19 cellular contexts compared by ENCODE assay signal in the genomic region with DNA sequence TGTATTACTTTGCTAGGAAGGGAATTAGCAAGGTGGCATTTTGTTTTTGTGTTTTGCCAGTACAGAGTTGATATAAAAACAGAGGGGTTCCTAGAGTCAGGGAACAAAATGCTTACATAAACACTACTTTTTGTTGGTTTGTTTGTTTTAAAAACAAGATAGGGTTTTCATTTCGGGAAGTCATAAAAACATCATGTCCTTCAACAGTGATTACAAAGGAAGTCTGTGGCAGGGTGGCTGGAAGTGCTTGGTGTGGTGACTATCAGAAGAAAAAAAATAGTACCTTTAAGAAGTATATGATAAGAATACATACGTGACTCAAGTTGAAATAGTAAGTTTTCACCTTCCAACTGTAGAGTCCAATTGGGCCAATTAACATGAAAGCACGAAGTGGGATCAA. TPM values are rescaled to one million over a fixed set of nuclear protein-coding genes. Genes with fewer than 3 reads are reported as not detected.
A peak's percentile ranks its signal among the peaks of the same experiment; 100 is the strongest.
DNase-seq lines count a peak whose midpoint lies in the region; ATAC-seq, FAIRE-seq and TF ChIP-seq lines count a peak whose summit lies in the region.
"Had no signal": no experiment of that assay in that cellular context is flagged by ENCODE, and none has a peak within 500 bp of the region (broad histone marks: within the 10 kb centered on the region; RNA-seq: fewer than 3 reads in every experiment).

No MANE protein-coding gene starts in this region.

- in situ Hi-C loops in K562 (cut with MboI) (no loop called here), transverse colon (cut with MboI; ENCODE audit: low pct_ligation_motif_present in 1 of 4, low pct_unique_long_range_greater_than_20kb in 1 of 4, low sequenced_read_pairs in 3 of 4) (no loop called here)

- H2AFZ ChIP-seq in K562 (ENCODE audit: low read depth, low read length) = peak overlapping the region; percentile 85

- H4K20me1 ChIP-seq in K562 (replicated peaks; ENCODE audit: control insufficient read depth, insufficient read depth, low read length) = no peaks in the 10 kb centered on the region

- CTCF ChIA-PET in K562 (lab: Yijun Ruan, JAX; ENCODE audit: low intra/inter-chr PET ratio) = no interaction called here

- no peak for TF ChIP-seq CTCF in K562 (IDR thresholded peaks at IDR 0.05 in 2 of 3, conservative IDR thresholded peaks at IDR 0.05 in 1 of 3; ENCODE audit: insufficient read depth in 2 of 3, low read depth in 1 of 3, low read length in 3 of 3)
- TF ChIP-seq CTCF in transverse colon (IDR thresholded peaks at IDR 0.05) = no peak
- no peak for TF ChIP-seq CTCF in esophagus muscularis mucosa (IDR thresholded peaks at IDR 0.05)

- TF ChIP-seq POLR2A in K562 (conservative IDR thresholded peaks at IDR 0.05) (no peak), transverse colon (IDR thresholded peaks at IDR 0.05) (no peak), esophagus muscularis mucosa (IDR thresholded peaks at IDR 0.05; ENCODE audit: low read depth) (no peak)

- no peaks in the 10 kb centered on the region for H3K27me3 ChIP-seq in K562 (ENCODE audit: control insufficient read depth in 2 of 2, insufficient read depth in 2 of 2, low read length in 2 of 2)
- H3K27me3 ChIP-seq in transverse colon = no peaks in the 10 kb centered on the region
- H3K27me3 ChIP-seq in esophagus muscularis mucosa = no peaks in the 10 kb centered on the region

- H3K36me3 ChIP-seq in K562 (ENCODE audit: control insufficient read depth, insufficient read depth, low read length) = no peaks in the 10 kb centered on the region
- H3K36me3 ChIP-seq in transverse colon = no peaks in the 10 kb centered on the region
- H3K36me3 ChIP-seq in esophagus muscularis mucosa = no peaks in the 10 kb centered on the region

- no peak for FAIRE-seq in K562 (lab: Jason Lieb, UNC)
- FAIRE-seq: H54 had no signal

- POLR2A ChIA-PET in K562 (lab: Yijun Ruan, JAX) = interaction anchor here (1.2 kb wide), 1 partner anchor 10 kb away, joined by 3 read pairs; a partner anchor contains a TSS

- H3K4me2 ChIP-seq in K562 (ENCODE audit: insufficient read depth, low read length) = peak overlapping the region; percentile 6; the same call in 1 of the 2 replicates
- H3K4me2 ChIP-seq: SK-N-SH had no signal

- 24% methylated on average over 3 of the region's 3 CpGs for WGBS in K562 (ENCODE audit: insufficient coverage, low coverage, missing lambda C conversion rate)
- WGBS in transverse colon (ENCODE audit: low coverage in 1 of 2), 2 donors = 50 to 52% methylated on average over 3 of the region's 3 CpGs
- WGBS in esophagus muscularis mucosa = 76% methylated on average over 3 of the region's 3 CpGs

- no peaks in the 10 kb centered on the region for H3K9me3 ChIP-seq in K562 (replicated peaks; ENCODE audit: control insufficient read depth, insufficient read depth, low read depth, low read length)
- no peaks in the 10 kb centered on the region for H3K9me3 ChIP-seq in transverse colon
- H3K9me3 ChIP-seq in esophagus muscularis mucosa = no peaks in the 10 kb centered on the region
- H3K9me3 ChIP-seq: SK-N-SH had no signal

- no TSS peak for BruUV-seq in K562 (replicated peaks; lab: Mats Ljungman, UMichigan)

- no peak overlapping the region; the same call in 2 of the 3 replicates for H3K27ac ChIP-seq in K562 (ENCODE audit: extremely low read depth, low read depth, low read length)
- peak overlapping the region; percentile 77 to 85 (median 78) for H3K27ac ChIP-seq in transverse colon
- no peak overlapping the region for H3K27ac ChIP-seq in esophagus muscularis mucosa (replicated peaks in 1 of 4)

- intact Hi-C loops in K562 (cut with micrococcal nuclease) (no loop called here), transverse colon (cut with DNase I; ENCODE audit: low total_unique reads) (no loop called here), esophagus muscularis mucosa (cut with DNase I) (loop anchor here (5.0 kb wide), 1 partner anchor 38 kb away; no protein-coding TSS in a partner anchor)

- H3K9me1 ChIP-seq in K562 (ENCODE audit: control insufficient read depth, insufficient read depth, low read length) = no peaks in the 10 kb centered on the region

- TF ChIP-seq EP300 in K562 (IDR thresholded peaks at IDR 0.05; ENCODE audit: low read length) (no peak), transverse colon (IDR thresholded peaks at IDR 0.05; ENCODE audit: low read depth) (no peak), esophagus muscularis mucosa (IDR thresholded peaks at IDR 0.05) (no peak)

- no peak for ATAC-seq in K562

- H3K9ac ChIP-seq in K562 (ENCODE audit: insufficient read depth in 1 of 2, low read depth in 2 of 2, low read length in 2 of 2) = no peak overlapping the region
- H3K9ac ChIP-seq: SK-N-SH had no signal

- DNase-seq in HuH-7 (ENCODE audit: low spot score) (peak; percentile 26), K562 (ENCODE audit: extremely low read depth in 1 of 4, low spot score in 3 of 4) (no peak), lung microvascular endothelial cell (ENCODE audit: low read depth in 2 of 2) (peak; percentile 13 to 15), transverse colon (no peak), NCI-H1694 treated with DMSO at 0.1 percent for 48 hours (lab: John Stamatoyannopoulos, UW) (no peak), NCI-H146 (lab: John Stamatoyannopoulos, UW) (no peak), esophagus muscularis mucosa (ENCODE audit: extremely low spot score) (no peak)
- DNase-seq: ACHN, AML-193, COR-L47, EL, MV-4-11, NCI-H1417 treated with DMSO at 0.1 percent for 48 hours, NCI-H2081, NCI-H510A treated with DMSO at 0.1 percent for 48 hours, Right ventricle myocardium superior, SK-N-SH had no signal

- H3K4me1 ChIP-seq in K562 (replicated peaks in 1 of 2; ENCODE audit: control insufficient read depth in 2 of 2, insufficient read depth in 2 of 2, low read length in 2 of 2) (peaks cover 3 to 5% of the 10 kb centered on the region in 2 experiments; a peak in 1 of 5 replicates), transverse colon (peaks cover 0 to 36% (median 19%) of the 10 kb centered on the region in 4 donors), esophagus muscularis mucosa (no peaks in the 10 kb centered on the region)

- TF ChIP-seq RAD21 in K562 (CRISPR knock-in tag; conservative IDR thresholded peaks at IDR 0.05 in 1 of 2, IDR thresholded peaks at IDR 0.05 in 1 of 2) = no peak

- H3K4me3 ChIP-seq in K562 (no peak overlapping the region), transverse colon (no peak overlapping the region), esophagus muscularis mucosa (no peak overlapping the region)

- H3K79me2 ChIP-seq in K562 (ENCODE audit: control insufficient read depth, insufficient read depth, low read length) = no peaks in the 10 kb centered on the region

RNA-seq across cellular contexts. Expression of a gene that starts 1.2 kb away (rescaled TPM):
- 1.2 and 1.8 TPM in 2 replicates for total RNA-seq in K562 (2011; cell fraction: chromatin; rRNA removed; ENCODE audit: low replicate concordance)
- total RNA-seq in K562 (2011; cell fraction: nucleolus; rRNA removed) = not detected in 2 replicates
- 0.95 and 2.7 TPM in 2 replicates for total RNA-seq in K562 (2011; cell fraction: nucleoplasm; rRNA removed)
- 3.3 and 5.4 TPM in 2 replicates for total RNA-seq in K562 (2014; rRNA removed)
- total RNA-seq in K562 (2014; rRNA removed; fragmentation: Illumina TruSeq; extraction: Trizol) = 7.9 and 9.0 TPM in 2 replicates
- total RNA-seq in K562 (2015; rRNA removed; fragmentation: Illumina TruSeq; extraction: Trizol) = 7.4 and 8.0 TPM in 2 replicates
- 3.5 and 6.0 TPM in 2 replicates for total RNA-seq in K562 (2021)
- polyA plus RNA-seq in K562 (2011; rRNA removed) = 2.2 and 4.1 TPM in 2 replicates
- 1.1 and 1.9 TPM in 2 replicates for polyA plus RNA-seq in K562 (2011; cell fraction: cytosol; rRNA removed)
- polyA plus RNA-seq in K562 (2011; cell fraction: nucleus; rRNA removed) = 0.62 and 1.1 TPM in 2 replicates
- 8.1 and 30.0 TPM in 2 replicates for polyA plus RNA-seq in K562 (2012)
- polyA plus RNA-seq in K562 (2014; fragmentation: Illumina TruSeq; extraction: Trizol) = 10.0 TPM in 2 replicates
- polyA plus RNA-seq in K562 (2014; fragmentation: Nextera tagmentation; extraction: Ambion mirVana) = 1 to 10 TPM; 5.9 to 6.1 TPM
- 7.4 and 8.9 TPM in 2 replicates for polyA plus RNA-seq in K562 (2014; rRNA removed)
- 1.2 and 1.6 TPM in 2 replicates for polyA minus RNA-seq in K562 (2011; rRNA and poly(A)+ RNA removed)
- polyA minus RNA-seq in K562 (2011; cell fraction: cytosol; rRNA and poly(A)+ RNA removed) = not detected in 2 replicates
- 0.81 and 1.1 TPM in 2 replicates for polyA minus RNA-seq in K562 (2011; cell fraction: nucleus; rRNA and poly(A)+ RNA removed)
- total RNA-seq in lung microvascular endothelial cell = 0.22 TPM in 1 of 2 replicates, not detected in the other
- 100 to 1,000 TPM in 1 of 4 donors, 10 to 100 TPM in 3; 18.1 to 169 (median 76.0) TPM for total RNA-seq in transverse colon
- 1 to 10 TPM; 5.8 to 7.9 (median 6.8) TPM for total RNA-seq in esophagus muscularis mucosa

RNA-seq across cellular contexts. Expression of a gene that starts 2.1 kb away (rescaled TPM):
- 0.39 and 0.44 TPM in 2 replicates for total RNA-seq in K562 (2011; cell fraction: chromatin; rRNA removed; ENCODE audit: low replicate concordance)
- total RNA-seq in K562 (2011; cell fraction: nucleolus; rRNA removed) = 0.53 TPM in 1 of 2 replicates, not detected in the other
- 0.37 TPM in 1 of 2 replicates, not detected in the other for total RNA-seq in K562 (2011; cell fraction: nucleoplasm; rRNA removed)
- total RNA-seq in K562 (2014; rRNA removed) (0.65 TPM in 1 of 2 replicates, not detected in the other), K562 (2014; rRNA removed; fragmentation: Illumina TruSeq; extraction: Trizol) (0.73 and 1.0 TPM in 2 replicates), K562 (2015; rRNA removed; fragmentation: Illumina TruSeq; extraction: Trizol) (0.45 and 0.91 TPM in 2 replicates), K562 (2021) (0.31 and 0.62 TPM in 2 replicates), lung microvascular endothelial cell (under 0.01 TPM in 1 of 2 replicates, not detected in the other), transverse colon (1 to 10 TPM in 1 of 4 donors, under 1 TPM in 1, not detected in 2; 0.96 to 1.3 TPM), esophagus muscularis mucosa (1 to 10 TPM in 1 of 4 donors, under 1 TPM in 1, not detected in 2; 0.40 to 4.2 TPM)
- polyA plus RNA-seq in K562 (2011; rRNA removed) (0.10 and 0.28 TPM in 2 replicates), K562 (2014; fragmentation: Illumina TruSeq; extraction: Trizol) (0.39 and 0.61 TPM in 2 replicates), K562 (2014; fragmentation: Nextera tagmentation; extraction: Ambion mirVana) (1 to 10 TPM; 1.4 to 2.3 TPM), K562 (2014; rRNA removed) (0.20 and 0.28 TPM in 2 replicates)
- polyA plus RNA-seq in K562 (2011; cell fraction: cytosol; rRNA removed) = not detected in 2 replicates
- polyA plus RNA-seq in K562 (2011; cell fraction: nucleus; rRNA removed) = not detected in 2 replicates
- 0.17 TPM in 1 of 2 replicates, not detected in the other for polyA plus RNA-seq in K562 (2012)
- not detected in 2 replicates for polyA minus RNA-seq in K562 (2011; rRNA and poly(A)+ RNA removed)
- polyA minus RNA-seq in K562 (2011; cell fraction: cytosol; rRNA and poly(A)+ RNA removed) = not detected in 2 replicates
- polyA minus RNA-seq in K562 (2011; cell fraction: nucleus; rRNA and poly(A)+ RNA removed) = not detected in 2 replicates
- total RNA-seq: Right ventricle myocardium superior had no signal
- polyA plus RNA-seq: CD14-positive monocyte, SK-N-SH had no signal

RNA-seq across cellular contexts. Expression of a gene that starts 10.3 kb away (rescaled TPM):
- 0.83 and 5.0 TPM in 2 replicates for total RNA-seq in K562 (2011; cell fraction: chromatin; rRNA removed; ENCODE audit: low replicate concordance)
- 0.17 and 1.4 TPM in 2 replicates for total RNA-seq in K562 (2011; cell fraction: nucleolus; rRNA removed)
- 1.4 and 3.3 TPM in 2 replicates for total RNA-seq in K562 (2011; cell fraction: nucleoplasm; rRNA removed)
- total RNA-seq in K562 (2014; rRNA removed) (0.69 TPM in 1 of 2 replicates, not detected in the other), K562 (2014; rRNA removed; fragmentation: Illumina TruSeq; extraction: Trizol) (0.54 and 1.0 TPM in 2 replicates), K562 (2015; rRNA removed; fragmentation: Illumina TruSeq; extraction: Trizol) (0.91 and 1.4 TPM in 2 replicates), K562 (2021) (0.42 and 0.60 TPM in 2 replicates), lung microvascular endothelial cell (0.22 and 0.60 TPM in 2 replicates), transverse colon (10 to 100 TPM in 1 of 4 donors, 1 to 10 TPM in 3; 2.8 to 12.1 (median 4.0) TPM), esophagus muscularis mucosa (10 to 100 TPM in 1 of 4 donors, 1 to 10 TPM in 3; 1.4 to 11.6 (median 3.1) TPM)
- polyA plus RNA-seq in K562 (2011; rRNA removed) (0.52 and 0.58 TPM in 2 replicates), K562 (2014; fragmentation: Illumina TruSeq; extraction: Trizol) (0.31 and 0.61 TPM in 2 replicates), K562 (2014; fragmentation: Nextera tagmentation; extraction: Ambion mirVana) (under 1 TPM; 0.21 to 0.24 TPM), K562 (2014; rRNA removed) (0.64 and 0.90 TPM in 2 replicates)
- polyA plus RNA-seq in K562 (2011; cell fraction: cytosol; rRNA removed) = 0.09 and 0.15 TPM in 2 replicates
- polyA plus RNA-seq in K562 (2011; cell fraction: nucleus; rRNA removed) = 0.82 and 2.4 TPM in 2 replicates
- polyA plus RNA-seq in K562 (2012) = 0.18 and 1.1 TPM in 2 replicates
- polyA minus RNA-seq in K562 (2011; rRNA and poly(A)+ RNA removed) = 0.35 and 2.0 TPM in 2 replicates
- polyA minus RNA-seq in K562 (2011; cell fraction: cytosol; rRNA and poly(A)+ RNA removed) = not detected in 2 replicates
- polyA minus RNA-seq in K562 (2011; cell fraction: nucleus; rRNA and poly(A)+ RNA removed) = 0.40 and 1.3 TPM in 2 replicates

Comparison
In these comparisons a context has a peak if more than half of its experiments do, and no peak if none do; other contexts are left out.
1. DNase-seq: peak in HuH-7 (single experiment) and lung microvascular endothelial cell (2 of 2); none in K562 (0 of 4), transverse colon (single experiment), NCI-H1694 treated with DMSO at 0.1 percent for 48 hours (single experiment), NCI-H146 (single experiment) and esophagus muscularis mucosa (single experiment).
2. H3K27ac ChIP-seq: peak in transverse colon (4 of 4); none in K562 (single experiment) and esophagus muscularis mucosa (0 of 4).